In the genomic region with DNA sequence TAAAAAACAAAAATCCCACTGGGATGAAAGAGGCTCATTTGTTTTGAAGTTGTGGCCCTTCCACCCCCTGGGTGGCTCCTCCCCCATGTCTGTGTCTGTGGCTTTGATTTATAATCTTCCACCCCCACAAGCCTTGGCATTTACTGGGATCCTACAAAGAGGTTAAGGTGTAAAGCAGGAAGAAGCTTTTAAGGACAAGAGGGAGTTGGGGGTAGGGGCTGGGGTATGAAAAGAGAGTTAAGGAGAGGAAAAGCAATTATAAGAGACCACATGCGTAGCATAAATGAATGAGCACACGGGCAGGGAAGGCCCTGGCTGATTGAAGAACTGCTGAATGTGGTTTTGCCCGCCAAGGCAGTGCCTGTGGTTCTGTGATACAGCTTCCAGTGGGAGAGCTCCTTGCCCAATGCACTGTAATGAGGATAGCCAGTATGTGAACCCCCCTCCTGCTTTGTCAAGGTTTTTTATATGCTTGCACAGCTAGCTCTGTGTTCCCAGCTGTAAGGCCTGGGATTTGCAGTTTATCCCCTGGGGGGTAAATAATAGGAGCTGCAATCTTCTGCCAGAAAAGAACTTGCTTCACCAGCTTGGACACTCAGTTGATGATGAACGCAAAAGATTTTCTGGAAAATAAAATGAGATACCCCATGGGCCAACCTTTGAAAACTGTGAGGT, we compare ENCODE assay signal across 9 cellular contexts. TPM values are rescaled to one million over a fixed set of nuclear protein-coding genes. Genes with fewer than 3 reads are reported as not detected.
DNase-seq lines count a peak whose midpoint lies in the region; ATAC-seq, FAIRE-seq and TF ChIP-seq lines count a peak whose summit lies in the region.
"Had no signal": no experiment of that assay in that cellular context is flagged by ENCODE, and none has a peak within 500 bp of the region (broad histone marks: within the 10 kb centered on the region; RNA-seq: fewer than 3 reads in every experiment).

No MANE protein-coding gene starts in this region.

- H3K27me3 Mint-ChIP-seq in naive B cell = no peaks in the 10 kb centered on the region

- H3K18ac ChIP-seq in H1 (ENCODE audit: extremely low read depth, low read length) = 0 out of 2 replicates have a peak overlapping the region, but pooled peaks have one; percentile 51

- peaks cover 0 to 12% of the 10 kb centered on the region in 2 experiments; a peak in 2 of 4 replicates for H3K79me2 ChIP-seq in H1 (ENCODE audit: control insufficient read depth in 1 of 2, insufficient read depth in 2 of 2, low read length in 2 of 2)

- no peaks in the 10 kb centered on the region for H3K79me1 ChIP-seq in H1 (ENCODE audit: low read depth, low read length)

- peak overlapping the region; percentile 49 to 52 for H3K4me2 ChIP-seq in H1 (ENCODE audit: insufficient read depth in 1 of 2, low read depth in 2 of 2, low read length in 2 of 2)

- no peak for TF ChIP-seq RAD21 in H1 (IDR thresholded peaks at IDR 0.05 in 1 of 2, conservative IDR thresholded peaks at IDR 0.05 in 1 of 2; ENCODE audit: low read depth in 2 of 2, low read length in 2 of 2)

- no peak overlapping the region for H2BK15ac ChIP-seq in H1 (ENCODE audit: low read length)

- no peak overlapping the region for H2AK5ac ChIP-seq in H1 (ENCODE audit: low read depth, low read length)

- H3K27ac ChIP-seq in C4-2B = peak overlapping the region; percentile 72
- no peak overlapping the region for H3K27ac ChIP-seq in H1 (ENCODE audit: low read depth, low read length)

- no peaks in the 10 kb centered on the region for H3K9me3 Mint-ChIP-seq in naive B cell

- no peak overlapping the region for H2BK20ac ChIP-seq in H1 (ENCODE audit: low read length)

- CTCF ChIA-PET in H1 (lab: Charles Lee; ENCODE audit: partially characterized antibody) = interaction anchor here (0.8 to 4.0 kb wide), 15 partner anchors 7 to 104 kb away, joined by 3 to 18 read pairs (median 5); a partner anchor contains a TSS

- H2BK120ac ChIP-seq in H1 (replicated peaks; ENCODE audit: low read depth, low read length) = no peak overlapping the region

- no peak overlapping the region for H4K8ac ChIP-seq in H1 (ENCODE audit: extremely low read depth, insufficient read depth, low read length)

- H4K5ac ChIP-seq in H1 (ENCODE audit: insufficient read length, low read depth, low read length) = no peak overlapping the region

- peaks cover 0 to 7% of the 10 kb centered on the region in 2 experiments for H4K20me1 ChIP-seq in H1 (replicated peaks in 1 of 2; ENCODE audit: control insufficient read depth in 1 of 2, insufficient read depth in 2 of 2, low read length in 2 of 2)

- no peak overlapping the region for H3K4me3 Mint-ChIP-seq in naive B cell

- H3K4me1 ChIP-seq in H1 (replicated peaks in 1 of 4; ENCODE audit: control insufficient read depth in 3 of 4, insufficient read depth in 4 of 4, low read length in 3 of 4) = peaks cover 0 to 13% (median 8%) of the 10 kb centered on the region in 4 experiments; a peak in 4 of 7 replicates

- TF ChIP-seq CTCF in C4-2B (conservative IDR thresholded peaks at IDR 0.05) (no peak), H1 (IDR thresholded peaks at IDR 0.05; ENCODE audit: control extremely low read depth in 1 of 3, insufficient read depth in 1 of 3, low read depth in 1 of 3, low read length in 3 of 3) (no peak)

- H3K56ac ChIP-seq in H1 (replicated peaks; ENCODE audit: insufficient read length, low read depth, low read length) = no peak overlapping the region

- H3K23ac ChIP-seq in H1 (ENCODE audit: insufficient read length) = no peak overlapping the region

- no peak for FAIRE-seq in H1 (lab: Jason Lieb, UNC)
- FAIRE-seq in GM12891 (lab: Jason Lieb, UNC) = no peak
- FAIRE-seq: GM12878 had no signal

- H3K9me3 ChIP-seq in H1 (ENCODE audit: insufficient read depth in 2 of 2, low read depth in 1 of 2, low read length in 1 of 2) = no peaks in the 10 kb centered on the region; a peak in 1 of 4 replicates

- H3K4ac ChIP-seq in H1 (replicated peaks; ENCODE audit: insufficient read length, low read depth, low read length) = no peak overlapping the region

- peaks cover 2% of the 10 kb centered on the region in 2 donors for H3K36me3 Mint-ChIP-seq in naive B cell

- H2BK5ac ChIP-seq in H1 (ENCODE audit: low read depth, low read length) = 0 out of 2 replicates have a peak overlapping the region, but pooled peaks have one; percentile 28

- no peak overlapping the region for H2BK12ac ChIP-seq in H1 (ENCODE audit: low read depth, low read length)

- POLR2A ChIA-PET in H1 (lab: Charles Lee; ENCODE audit: partially characterized antibody) = interaction anchor here (0.7 to 2.8 kb wide), 14 partner anchors 8 to 596 kb away, joined by 3 to 14 read pairs (median 3); a partner anchor contains a TSS

- TF ChIP-seq POLR2A in H1 (IDR thresholded peaks at IDR 0.05; ENCODE audit: control extremely low read depth in 1 of 2, low read depth in 2 of 2, low read length in 2 of 2) = no peak
- no peak for TF ChIP-seq POLR2A in GM12891 (IDR thresholded peaks at IDR 0.05; ENCODE audit: low read depth, low read length)

- H3K27me3 ChIP-seq in H1 (replicated peaks in 1 of 4; ENCODE audit: control insufficient read depth in 3 of 4, extremely low read depth in 1 of 4, insufficient read depth in 3 of 4, low read length in 3 of 4) = no peaks in the 10 kb centered on the region

- H4K91ac ChIP-seq in H1 (replicated peaks; ENCODE audit: insufficient read length, low read length) = no peak overlapping the region

- no peak overlapping the region for H3K14ac ChIP-seq in H1 (ENCODE audit: insufficient read length)

- ATAC-seq in naive B cell (ENCODE audit: low read depth in 2 of 2) = no peak
- ATAC-seq in GM21737 (IDR thresholded peaks at IDR 0.05; ENCODE audit: unreplicated experiment) = no peak
- ATAC-seq: GM12878 had no signal

- TF ChIP-seq EP300 in H1 (IDR thresholded peaks at IDR 0.05; ENCODE audit: borderline replicate concordance in 1 of 2, low read depth in 2 of 2, low read length in 2 of 2) = no peak

- no peak overlapping the region; a peak in 2 of 8 replicates for H3K4me3 ChIP-seq in H1 (ENCODE audit: extremely low read depth in 1 of 4, insufficient read depth in 2 of 4, low read depth in 3 of 4, low read length in 4 of 4)
- H3K4me3 ChIP-seq: GM12878 had no signal

- peaks cover 1% of the 10 kb centered on the region; the same call in 1 of the 2 replicates for H3K23me2 ChIP-seq in H1 (ENCODE audit: low read depth, low read length)

- WGBS in H1 (ENCODE audit: extremely low coverage in 1 of 2, insufficient coverage in 1 of 2, insufficient read length in 1 of 2, insufficient replicate concordance in 2 of 2, low coverage in 1 of 2, low lambda C conversion rate in 2 of 2, missing lambda C conversion rate in 1 of 2), 2 experiments = 36% methylated on average over 4 of the region's 4 CpGs; no CpG with 5 or more reads in 1 of the 2 experiments

- H3K27ac Mint-ChIP-seq in naive B cell = peak overlapping the region in 5 of 6 donors; percentile 69 to 86 (median 76)

- H3K4me1 Mint-ChIP-seq in naive B cell = peaks cover 19 to 59% (median 21%) of the 10 kb centered on the region in 3 donors

- H3K9ac ChIP-seq in H1 (replicated peaks in 1 of 4; ENCODE audit: extremely low read depth in 1 of 4, low read depth in 3 of 4, low read length in 3 of 4) = peak overlapping the region in 1 of 4 experiments; percentile 28; a peak in 1 of 7 replicates

- no peak overlapping the region for H2AFZ ChIP-seq in H1 (ENCODE audit: low read length)

- no peaks in the 10 kb centered on the region for H3K36me3 ChIP-seq in H1 (ENCODE audit: control insufficient read depth in 2 of 4, insufficient read depth in 4 of 4, low read length in 3 of 4)

- DNase-seq in NCI-H226 (peak; percentile 78), H1 (ENCODE audit: low read depth in 1 of 2, low spot score in 2 of 2) (peak in 1 of 2 experiments; percentile 54), naive B cell (no peak), ureter (ENCODE audit: low spot score) (no peak), GM12891 (ENCODE audit: insufficient read length, low spot score) (no peak), SIG-M5 treated with dmso at 0.1 percent for 504 hours (lab: John Stamatoyannopoulos, UW; ENCODE audit: unreplicated experiment) (no peak)

TF ChIP-seq in H1, 55 proteins besides CTCF, POLR2A, EP300 and RAD21:
- TF ChIP-seq EGR1 (IDR thresholded peaks at IDR 0.05; ENCODE audit: borderline replicate concordance, low read depth, low read length) (peak; percentile 64; the same call in 1 of the 2 replicates), RNF2 (IDR thresholded peaks at IDR 0.05; ENCODE audit: borderline replicate concordance, low read depth, low read length, missing control alignments, poor library complexity, severe bottlenecking) (no peak), JUND (IDR thresholded peaks at IDR 0.05; ENCODE audit: low read length) (no peak), EZH2 (IDR thresholded peaks at IDR 0.05; ENCODE audit: low read depth, low read length, severe bottlenecking) (no peak)

TF ChIP-seq in GM12891, 5 proteins besides CTCF, POLR2A, EP300 and RAD21:
- TF ChIP-seq SPI1 (IDR thresholded peaks at IDR 0.05; ENCODE audit: low read depth, low read length) = no peak
- TF ChIP-seq POLR2AphosphoS5 (IDR thresholded peaks at IDR 0.05; ENCODE audit: low read depth, low read length) = no peak
- TF ChIP-seq PAX5 (IDR thresholded peaks at IDR 0.05; ENCODE audit: insufficient read depth, low read length, severe bottlenecking) = no peak
- no peak for TF ChIP-seq TAF1 (IDR thresholded peaks at IDR 0.05; ENCODE audit: low read depth, low read length)
- TF ChIP-seq POU2F2 (IDR thresholded peaks at IDR 0.05; ENCODE audit: low read depth, low read length) = no peak

RNA-seq across cellular contexts. Expression of a gene that starts 34.7 kb away (rescaled TPM):
- 43.8 and 45.0 TPM in 2 replicates for total RNA-seq in H1 (2021; fragmentation: NEBNext Ultra II Directional; extraction: Animal tissue kit (Norgen Biotek cat#: 25700))
- polyA plus RNA-seq in H1 (2011; rRNA removed) = 10.9 and 12.5 TPM in 2 replicates
- polyA plus RNA-seq in H1 (2011; cell fraction: cytosol; rRNA removed) = 10.3 TPM
- 29.9 TPM for polyA plus RNA-seq in H1 (2011; cell fraction: nucleus; rRNA removed)
- polyA plus RNA-seq in H1 (2012, experiment 1 of 2) = 29.3 to 30.8 TPM (median 30.3 TPM) in 4 replicates
- polyA plus RNA-seq in H1 (2012, experiment 2 of 2) = 1.4 TPM
- polyA plus RNA-seq in H1 (2013, experiment 1 of 2) = 23.6 TPM
- 21.7 TPM for polyA plus RNA-seq in H1 (2013, experiment 2 of 2)
- polyA minus RNA-seq in H1 (2011; rRNA and poly(A)+ RNA removed) = 60.3 and 78.3 TPM in 2 replicates
- 24.1 TPM for polyA minus RNA-seq in H1 (2011; cell fraction: cytosol; rRNA and poly(A)+ RNA removed)
- polyA minus RNA-seq in H1 (2011; cell fraction: nucleus; rRNA and poly(A)+ RNA removed) = 127 TPM
- 100 to 1,000 TPM; 165 to 343 (median 213) TPM for polyA plus RNA-seq in naive B cell (ENCODE audit: low read depth in 6 of 6)
- total RNA-seq in ureter = 120 TPM
- polyA plus RNA-seq in GM12891 (2012; ENCODE audit: low read depth, missing spikeins) = 24.9 TPM
